ENCODE assay signal across 24 cellular contexts in the genomic region with DNA sequence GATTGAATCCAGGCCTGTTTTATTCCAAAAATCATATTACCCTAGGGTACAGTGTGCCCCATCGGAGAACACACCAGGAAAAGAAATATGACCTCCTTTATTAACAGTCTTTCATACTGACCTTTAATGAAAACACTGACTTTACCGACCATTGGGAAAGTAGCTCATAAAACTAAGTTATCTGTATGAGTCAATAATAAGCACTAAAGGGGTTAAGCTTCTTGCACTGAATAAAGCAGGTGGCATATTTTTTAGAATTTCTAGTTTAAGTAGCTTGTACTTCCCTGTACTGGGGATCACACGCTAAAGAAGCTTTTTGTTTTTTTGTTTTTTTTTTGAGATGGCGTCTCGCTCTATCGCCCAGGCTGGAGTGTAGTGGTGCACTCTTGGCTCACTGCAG.
A peak's percentile ranks its signal among the peaks of the same experiment; 100 is the strongest.
DNase-seq lines count a peak whose midpoint lies in the region; ATAC-seq and TF ChIP-seq lines count a peak whose summit lies in the region.
"Had no signal": no experiment of that assay in that cellular context is flagged by ENCODE, and none has a peak within 500 bp of the region (broad histone marks: within the 10 kb centered on the region; RNA-seq: fewer than 3 reads in every experiment).

No MANE protein-coding gene starts in this region.

- peaks cover 85% of the 10 kb centered on the region for H3K4me1 Mint-ChIP-seq in CD8-positive, alpha-beta T cell (ENCODE audit: low read depth)
- H3K4me1 Mint-ChIP-seq in naive B cell, result peaks cover 49 to 94% (median 60%) of the 10 kb centered on the region in 3 donors

- peak overlapping the region; percentile 79 for H3K27ac Mint-ChIP-seq in CD8-positive, alpha-beta T cell
- peak overlapping the region; percentile 60 to 82 (median 74) for H3K27ac Mint-ChIP-seq in naive B cell

- H3K4me3 Mint-ChIP-seq in CD8-positive, alpha-beta T cell, result no peak overlapping the region
- peak overlapping the region in 1 of 8 donors; percentile 69 for H3K4me3 Mint-ChIP-seq in naive B cell

- H3K36me3 ChIP-seq in CD8-positive, alpha-beta T cell (ENCODE audit: insufficient read depth, low read length), result no peaks in the 10 kb centered on the region
- H3K36me3 ChIP-seq: tibial artery had no signal

- CTCF ChIA-PET in CD8-positive, alpha-beta T cell (lab: Charles Lee), result interaction anchor here (1.0 kb wide), 1 partner anchor 32 kb away, joined by 4 read pairs; no protein-coding TSS in a partner anchor
- CTCF ChIA-PET in HEK293T (lab: Yijun Ruan, JAX), result interaction anchor here (1.0 kb wide), 1 partner anchor 18 kb away, joined by 3 read pairs; no protein-coding TSS in a partner anchor

- H3K9me3 ChIP-seq in CD8-positive, alpha-beta T cell (ENCODE audit: low read length), result no peaks in the 10 kb centered on the region
- H3K9me3 ChIP-seq: tibial artery had no signal

- H3K9me3 Mint-ChIP-seq in CD8-positive, alpha-beta T cell, result no peaks in the 10 kb centered on the region
- H3K9me3 Mint-ChIP-seq in naive B cell, result no peaks in the 10 kb centered on the region

- H3K27ac ChIP-seq in C4-2B, result peak overlapping the region; percentile 22
- no peak overlapping the region for H3K27ac ChIP-seq in CD8-positive, alpha-beta T cell (ENCODE audit: low read depth, low read length)
- H3K27ac ChIP-seq in angular gyrus (ENCODE audit: low read depth, low read length), result peak overlapping the region; percentile 92
- H3K27ac ChIP-seq: epithelial cell of prostate, tibial artery had no signal

- no peak for TF ChIP-seq CTCF in C4-2B (conservative IDR thresholded peaks at IDR 0.05)
- TF ChIP-seq CTCF in CD8-positive, alpha-beta T cell (IDR thresholded peaks at IDR 0.05), result no peak

- peaks cover 46% of the 10 kb centered on the region for H3K36me3 Mint-ChIP-seq in CD8-positive, alpha-beta T cell
- H3K36me3 Mint-ChIP-seq in naive B cell, result peaks cover 8 to 9% of the 10 kb centered on the region in 2 donors

- no peak for DNase-seq in CD8-positive, alpha-beta T cell
- DNase-seq in naive B cell, result no peak
- DNase-seq in HEK293T (ENCODE audit: extremely low spot score), result no peak
- no peak for DNase-seq in GOT3 (lab: John Stamatoyannopoulos, UW)
- no peak for DNase-seq in AG08395 (ENCODE audit: low spot score)
- DNase-seq: activated CD4-positive, alpha-beta T cell treated with anti-CD3 and anti-CD28 coated beads, Interleukin-2, amount 50 U/mL, for 4 hours; activated naive CD4-positive, alpha-beta T cell treated with Interleukin-2 at 50 U/mL for 16 hours; Calu3; foreskin fibroblast; hippocampal formation; left ventricle myocardium superior; NCI-H187; NCI-H748 treated with DMSO at 0.1 percent for 48 hours; OCI-M1; SHP77; small intestine; stimulated activated CD4-positive, alpha-beta T cell treated with anti-CD3 and anti-CD28 coated beads, Interleukin-2, amount 100 ng/mL, for 24 hours; stimulated activated naive CD4-positive, alpha-beta T cell; SW 1271; tibial artery had no signal

- H3K4me3 ChIP-seq in CD8-positive, alpha-beta T cell (ENCODE audit: low read depth, low read length), result no peak overlapping the region
- H3K4me3 ChIP-seq: tibial artery had no signal

- H3K27me3 Mint-ChIP-seq in CD8-positive, alpha-beta T cell (ENCODE audit: low read depth), result no peaks in the 10 kb centered on the region
- H3K27me3 Mint-ChIP-seq in naive B cell, result no peaks in the 10 kb centered on the region

- POLR2A ChIA-PET in CD8-positive, alpha-beta T cell (lab: Charles Lee), result interaction anchor here (1.3 to 2.1 kb wide), 3 partner anchors 8 to 25 kb away, joined by 4 to 7 read pairs (median 6); no protein-coding TSS in a partner anchor
- POLR2A ChIA-PET in HEK293T (lab: Yijun Ruan, JAX), result interaction anchor here (1.2 to 1.4 kb wide), 2 partner anchors 116 to 379 kb away, joined by 3 to 4 read pairs; partner anchors contain the start of gene DCLRE1C

- peaks cover 69% of the 10 kb centered on the region for H3K4me1 ChIP-seq in CD8-positive, alpha-beta T cell (ENCODE audit: insufficient read depth, low read length)

- H3K27me3 ChIP-seq in CD8-positive, alpha-beta T cell (ENCODE audit: insufficient read depth, low read length), result no peaks in the 10 kb centered on the region
- H3K27me3 ChIP-seq: tibial artery had no signal

- intact Hi-C loops in CD8-positive, alpha-beta T cell (cut with DNase I, micrococcal nuclease), result loop anchor here in 1 of 2 experiments (5.0 kb wide), 1 partner anchor 262 kb away; the partner anchor contains the start of genes CDNF, HSPA14 and MSANTD7

- no peak for ATAC-seq in CD8-positive, alpha-beta T cell
- ATAC-seq in naive B cell (ENCODE audit: low read depth in 2 of 2) (peak; percentile 43 to 47), esophagus mucosa (no peak)
- ATAC-seq: left ventricle myocardium superior had no signal

TF ChIP-seq in HEK293T, 16 proteins besides CTCF, POLR2A, EP300 and RAD21:
- TF ChIP-seq NFRKB (IDR thresholded peaks at IDR 0.05) (no peak), L3MBTL2 (conservative IDR thresholded peaks at IDR 0.05) (no peak), FOXM1 (IDR thresholded peaks at IDR 0.05; ENCODE audit: borderline replicate concordance) (no peak), ELF4 (IDR thresholded peaks at IDR 0.05) (no peak), FOXK2 (IDR thresholded peaks at IDR 0.05) (no peak), ZNF384 (IDR thresholded peaks at IDR 0.05) (no peak)
TF ChIP-seq in HEK293T: peak in this region for 0.

Comparison
In these comparisons a context has a peak if more than half of its experiments do, and no peak if none do; other contexts are left out.
1. ATAC-seq: peak in naive B cell (2 of 2); none in CD8-positive, alpha-beta T cell (single experiment) and esophagus mucosa (single experiment).